1 cellular context compared by ENCODE assay signal in genomic region chr6:31901953-31902643, GRCh38.
TF ChIP-seq lines count a peak whose summit lies in the region.

Gene ZBTB12 (minus strand): TSS chr6:31902086. CDS start chr6:31901305, 781 bp downstream.

TF ChIP-seq in HepG2, 621 proteins besides CTCF, POLR2A, EP300 and RAD21 (continued from another document and continues in another):
- TF ChIP-seq UBTF (CRISPR knock-in tag; IDR thresholded peaks at IDR 0.05) (no peak; the same call in 1 of the 2 replicates), RNF2 (conservative IDR thresholded peaks at IDR 0.05; ENCODE audit: low read depth) (peak; percentile 67), ZNF879 (CRISPR knock-in tag; IDR thresholded peaks at IDR 0.05) (0 out of 2 replicates have a peak, but pooled peaks have one; percentile 30), NFAT5 (CRISPR knock-in tag; IDR thresholded peaks at IDR 0.05) (peak; percentile 87), ZNF747 (CRISPR knock-in tag; IDR thresholded peaks at IDR 0.05; ENCODE audit: borderline replicate concordance) (peak; percentile 84), PHF8 (CRISPR knock-in tag; IDR thresholded peaks at IDR 0.05) (peak; percentile 62), MEIS1 (CRISPR knock-in tag; IDR thresholded peaks at IDR 0.05; ENCODE audit: borderline replicate concordance) (no peak), MXD1 (CRISPR knock-in tag; IDR thresholded peaks at IDR 0.05) (peak; percentile 25; the same call in 1 of the 2 replicates), ZNF766 (CRISPR knock-in tag; IDR thresholded peaks at IDR 0.05; ENCODE audit: borderline replicate concordance) (no peak), ZNF768 (CRISPR knock-in tag; IDR thresholded peaks at IDR 0.05) (peak; percentile 72), MTERF4 (CRISPR knock-in tag; IDR thresholded peaks at IDR 0.05) (peak; percentile 52), ZNF205 (CRISPR knock-in tag; IDR thresholded peaks at IDR 0.05) (0 out of 2 replicates have a peak, but pooled peaks have one; percentile 29), ZFP41 (CRISPR knock-in tag; IDR thresholded peaks at IDR 0.05; ENCODE audit: borderline replicate concordance) (no peak), ZNF607 (CRISPR knock-in tag; IDR thresholded peaks at IDR 0.05; ENCODE audit: borderline replicate concordance) (peak; percentile 56; the same call in 1 of the 2 replicates), RBAK (CRISPR knock-in tag; IDR thresholded peaks at IDR 0.05) (no peak), ZNF501 (CRISPR knock-in tag; IDR thresholded peaks at IDR 0.05) (0 out of 2 replicates have a peak, but pooled peaks have one; percentile 33), SP2 (CRISPR knock-in tag; IDR thresholded peaks at IDR 0.05) (no peak), ZC3H4 (CRISPR knock-in tag; IDR thresholded peaks at IDR 0.05; ENCODE audit: borderline replicate concordance) (no peak), MYC (CRISPR knock-in tag; IDR thresholded peaks at IDR 0.05; ENCODE audit: borderline replicate concordance) (peak; percentile 69), GABPA (IDR thresholded peaks at IDR 0.05; ENCODE audit: low read depth, low read length) (peak; percentile 32; the same call in 1 of the 2 replicates), GABPA (CRISPR knock-in tag; IDR thresholded peaks at IDR 0.05; ENCODE audit: low read depth) (peak; percentile 75), SALL1 (CRISPR knock-in tag; IDR thresholded peaks at IDR 0.05) (peak; percentile 69), ZNF740 (CRISPR knock-in tag; IDR thresholded peaks at IDR 0.05) (peak; percentile 99), ISX (CRISPR knock-in tag; conservative IDR thresholded peaks at IDR 0.05) (0 out of 2 replicates have a peak, but pooled peaks have one; percentile 31), MAX (IDR thresholded peaks at IDR 0.05) (peak; percentile 83; the same call in 1 of the 2 replicates), DZIP1 (CRISPR knock-in tag; IDR thresholded peaks at IDR 0.05) (no peak), ZNF329 (CRISPR knock-in tag; IDR thresholded peaks at IDR 0.05; ENCODE audit: low read depth) (0 out of 2 replicates have a peak, but pooled peaks have one; percentile 18), PCBP2 (optimal IDR thresholded peaks at IDR 0.05; ENCODE audit: low read depth, low read length, poor library complexity, severe bottlenecking) (no peak), ZBTB40 (IDR thresholded peaks at IDR 0.05) (no peak), ZBTB40 (CRISPR knock-in tag; IDR thresholded peaks at IDR 0.05) (peak; percentile 60; the same call in 1 of the 2 replicates), RELA (CRISPR knock-in tag; IDR thresholded peaks at IDR 0.05) (0 out of 2 replicates have a peak, but pooled peaks have one; percentile 17), POLR2G (IDR thresholded peaks at IDR 0.05; ENCODE audit: low read depth, low read length) (peak; percentile 88), PHF20 (CRISPR knock-in tag; IDR thresholded peaks at IDR 0.05) (peak; percentile 27), TAF15 (IDR thresholded peaks at IDR 0.05; ENCODE audit: low read depth, low read length, poor library complexity, severe bottlenecking) (peak; percentile 70), CENPX (CRISPR knock-in tag; IDR thresholded peaks at IDR 0.05) (no peak), MTF1 (CRISPR knock-in tag; IDR thresholded peaks at IDR 0.05) (no peak), RXRA (CRISPR knock-in tag; IDR thresholded peaks at IDR 0.05) (peak; percentile 24; the same call in 1 of the 2 replicates), CEBPB (IDR thresholded peaks at IDR 0.05; ENCODE audit: borderline replicate concordance, low read depth, low read length) (no peak), GATA4 (IDR thresholded peaks at IDR 0.05; ENCODE audit: borderline replicate concordance, low read depth) (0 out of 2 replicates have a peak, but pooled peaks have one; percentile 52)
